In genomic region chr7:2417981-2418481, GRCh38 we compare ENCODE assay signal across 9 cellular contexts. TPM values are rescaled to one million over a fixed set of nuclear protein-coding genes. Genes with fewer than 3 reads are reported as not detected.
A peak's percentile ranks its signal among the peaks of the same experiment; 100 is the strongest.
DNase-seq lines count a peak whose midpoint lies in the region; ATAC-seq and TF ChIP-seq lines count a peak whose summit lies in the region.
"Had no signal": no experiment of that assay in that cellular context is flagged by ENCODE, and none has a peak within 500 bp of the region (broad histone marks: within the 10 kb centered on the region; RNA-seq: fewer than 3 reads in every experiment).

No MANE protein-coding gene starts in this region.

- H3K27ac Mint-ChIP-seq in activated naive CD4-positive, alpha-beta T cell treated with anti-CD3 and anti-CD28 coated beads, Interleukin-2, amount 10 ng/mL, durations not matched to agents 7 days and 5 days = no peak overlapping the region

- no peaks in the 10 kb centered on the region for H3K9me3 Mint-ChIP-seq in activated naive CD4-positive, alpha-beta T cell treated with anti-CD3 and anti-CD28 coated beads, Interleukin-2, amount 10 ng/mL, durations not matched to agents 7 days and 5 days

- ATAC-seq in lower lobe of right lung (peak; percentile 29 to 33), HG02642 (IDR thresholded peaks at IDR 0.05; ENCODE audit: poor library complexity, unreplicated experiment) (no peak)

- no peaks in the 10 kb centered on the region for H3K27me3 Mint-ChIP-seq in activated naive CD4-positive, alpha-beta T cell treated with anti-CD3 and anti-CD28 coated beads, Interleukin-2, amount 10 ng/mL, durations not matched to agents 7 days and 5 days

- TF ChIP-seq CTCF in BJ (IDR thresholded peaks at IDR 0.05; ENCODE audit: insufficient read depth, low read depth, low read length) (no peak), lower lobe of right lung (IDR thresholded peaks at IDR 0.05) (no peak)

- peaks cover 34% of the 10 kb centered on the region for H3K4me1 Mint-ChIP-seq in activated naive CD4-positive, alpha-beta T cell treated with anti-CD3 and anti-CD28 coated beads, Interleukin-2, amount 10 ng/mL, durations not matched to agents 7 days and 5 days

- H3K9ac ChIP-seq in NT2/D1 (ENCODE audit: insufficient read length, low read depth) = peak overlapping the region; percentile 46

- H3K36me3 ChIP-seq in BJ (ENCODE audit: control insufficient read depth, insufficient read depth, low read length) (no peaks in the 10 kb centered on the region), NT2/D1 (ENCODE audit: insufficient read depth, insufficient read length, low read length) (peaks cover 7% of the 10 kb centered on the region), lower lobe of right lung (no peaks in the 10 kb centered on the region)

- intact Hi-C loops in lower lobe of right lung (cut with DNase I) = no loop called here

- H3K4me3 ChIP-seq in BJ (ENCODE audit: low read depth, low read length) = no peak overlapping the region
- H3K4me3 ChIP-seq in NT2/D1 (ENCODE audit: insufficient read length, low read depth) = no peak overlapping the region
- H3K4me3 ChIP-seq in lower lobe of right lung = no peak overlapping the region

- H3K4me1 ChIP-seq in NT2/D1 (ENCODE audit: insufficient read depth, insufficient read length) (no peaks in the 10 kb centered on the region), lower lobe of right lung (peaks cover 17% of the 10 kb centered on the region)

- DNase-seq in BJ (ENCODE audit: low read depth) (peak; percentile 35), NT2/D1 (ENCODE audit: low read depth, low spot score) (no peak), lower lobe of right lung (no peak), SHP77 treated with DMSO at 0.1 percent for 48 hours (lab: John Stamatoyannopoulos, UW) (no peak), DMS79 treated with DMSO at 0.1 percent for 48 hours (lab: John Stamatoyannopoulos, UW) (no peak), ureter (ENCODE audit: low spot score) (no peak)
- peak; percentile 51 for DNase-seq in activated naive CD4-positive, alpha-beta T cell treated with anti-CD3 and anti-CD28 coated beads, Interleukin-2, amount 10 ng/mL, durations not matched to agents 7 days and 5 days
- DNase-seq: DMS79 had no signal

- H3K4me3 Mint-ChIP-seq in activated naive CD4-positive, alpha-beta T cell treated with anti-CD3 and anti-CD28 coated beads, Interleukin-2, amount 10 ng/mL, durations not matched to agents 7 days and 5 days = no peak overlapping the region

- H3K9me3 ChIP-seq in NT2/D1 (ENCODE audit: insufficient read depth, low read length) (no peaks in the 10 kb centered on the region), lower lobe of right lung (no peaks in the 10 kb centered on the region)

- POLR2A ChIA-PET in BJ (lab: Charles Lee) = no interaction called here

- peaks cover 15% of the 10 kb centered on the region for H3K36me3 Mint-ChIP-seq in activated naive CD4-positive, alpha-beta T cell treated with anti-CD3 and anti-CD28 coated beads, Interleukin-2, amount 10 ng/mL, durations not matched to agents 7 days and 5 days

- no peak overlapping the region for H3K27ac ChIP-seq in lower lobe of right lung

- H3K27me3 ChIP-seq in BJ (ENCODE audit: control insufficient read depth, insufficient read depth, low read length) (no peaks in the 10 kb centered on the region), NT2/D1 (ENCODE audit: insufficient read depth, insufficient read length) (no peaks in the 10 kb centered on the region), lower lobe of right lung (ENCODE audit: low read depth) (no peaks in the 10 kb centered on the region)

- CTCF ChIA-PET in BJ (lab: Yijun Ruan, JAX) = no interaction called here
- CTCF ChIA-PET in activated naive CD4-positive, alpha-beta T cell treated with anti-CD3 and anti-CD28 coated beads, Interleukin-2, amount 10 ng/mL, durations not matched to agents 7 days and 5 days (lab: Charles Lee) = interaction anchor here (0.8 to 1.1 kb wide), 2 partner anchors 9 to 34 kb away, joined by 3 read pairs; no protein-coding TSS in a partner anchor

RNA-seq across cellular contexts. Expression of gene CHST12, which starts 14.6 kb away (rescaled TPM):
- polyA plus RNA-seq in BJ (2011; rRNA removed) = 8.6 and 18.4 TPM in 2 replicates
- polyA minus RNA-seq in BJ (2011; rRNA and poly(A)+ RNA removed) = 4.8 and 5.4 TPM in 2 replicates
- total RNA-seq in lower lobe of right lung (29.2 TPM), ureter (19.0 TPM)

RNA-seq across cellular contexts. Expression of gene GRIFIN, which starts 58.2 kb away (rescaled TPM):
- not detected in 2 replicates for polyA plus RNA-seq in BJ (2011; rRNA removed)
- polyA minus RNA-seq in BJ (2011; rRNA and poly(A)+ RNA removed) = not detected in 2 replicates
- total RNA-seq in lower lobe of right lung (not detected), ureter (not detected)

Comparison
In these comparisons a context has a peak if more than half of its experiments do, and no peak if none do; other contexts are left out.
1. DNase-seq: peak in BJ (single experiment) and activated naive CD4-positive, alpha-beta T cell treated with anti-CD3 and anti-CD28 coated beads, Interleukin-2, amount 10 ng/mL, durations not matched to agents 7 days and 5 days (single experiment); none in NT2/D1 (single experiment), lower lobe of right lung (single experiment), SHP77 treated with DMSO at 0.1 percent for 48 hours (single experiment), DMS79 treated with DMSO at 0.1 percent for 48 hours (single experiment) and ureter (single experiment).